In genomic region chr17:21285164-21286065, GRCh38 we compare ENCODE assay signal across 1 cellular context.
TF ChIP-seq lines count a peak whose summit lies in the region.

No MANE protein-coding gene starts in this region.

TF ChIP-seq in K562, 482 proteins besides CTCF, POLR2A, EP300 and RAD21 (continued from another document):
- no peak for TF ChIP-seq SFPQ (IDR thresholded peaks at IDR 0.05; ENCODE audit: low read depth, low read length)
- peak; percentile 22; the same call in 1 of the 2 replicates for TF ChIP-seq PHF8 (IDR thresholded peaks at IDR 0.05; ENCODE audit: borderline replicate concordance, low read length)
TF ChIP-seq in K562: peak in this region for 3.
